21 cellular contexts compared by ENCODE assay signal in the genomic region with DNA sequence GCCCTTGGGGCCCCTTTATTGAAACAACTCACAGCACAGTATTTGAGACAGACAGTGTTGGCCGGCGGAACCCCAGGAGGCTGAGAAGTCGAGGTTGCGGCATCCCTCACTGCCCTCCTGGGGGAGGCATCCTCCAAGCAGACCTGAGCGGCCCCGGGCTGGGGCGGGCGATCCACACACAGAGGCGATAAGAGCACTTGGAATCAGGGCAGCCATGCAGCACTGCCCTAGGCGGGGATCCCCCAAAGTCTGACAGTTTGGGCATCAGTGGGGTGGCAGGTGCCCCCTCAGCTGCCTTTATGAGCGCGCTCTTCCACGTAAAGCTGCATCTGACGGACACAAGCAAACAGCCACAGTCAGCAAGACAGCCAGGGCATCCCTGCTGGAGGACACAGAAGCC. TPM values are rescaled to one million over a fixed set of nuclear protein-coding genes. Genes with fewer than 3 reads are reported as not detected.
DNase-seq lines count a peak whose midpoint lies in the region; ATAC-seq, FAIRE-seq and TF ChIP-seq lines count a peak whose summit lies in the region.
"Had no signal": no experiment of that assay in that cellular context is flagged by ENCODE, and none has a peak within 500 bp of the region (broad histone marks: within the 10 kb centered on the region; RNA-seq: fewer than 3 reads in every experiment).

No MANE protein-coding gene starts in this region.

- in situ Hi-C loops in GM12878 (cut with MboI) = no loop called here

- H2AFZ ChIP-seq in GM23338 = no peak overlapping the region
- H2AFZ ChIP-seq in GM12878 (ENCODE audit: control insufficient read depth, low read depth, low read length) = no peak overlapping the region

- no peak overlapping the region for H3K4me3 Mint-ChIP-seq in GM23338
- H3K4me3 Mint-ChIP-seq: B cell; CD8-positive, alpha-beta T cell had no signal

- H3K36me3 Mint-ChIP-seq in GM23338 (ENCODE audit: low read depth) = peaks cover 93% of the 10 kb centered on the region

- peaks cover 23% of the 10 kb centered on the region for H3K27me3 Mint-ChIP-seq in GM23338 (ENCODE audit: insufficient read depth, low read depth, poor library complexity)
- H3K27me3 Mint-ChIP-seq: B cell had no signal

- POLR2A ChIA-PET in GM12878 (lab: Charles Lee) = no interaction called here

- H3K4me1 Mint-ChIP-seq in GM23338 = peaks cover 19% of the 10 kb centered on the region

- H3K9me3 ChIP-seq in GM12878 (replicated peaks; ENCODE audit: control insufficient read depth, insufficient read depth, low read length) (no peaks in the 10 kb centered on the region), right atrium auricular region (no peaks in the 10 kb centered on the region)
- H3K9me3 ChIP-seq: BLaER1 treated with 17β-estradiol and CSF1 and Interleukin-3, amounts not matched to agents 10 nM and 100 nM had no signal

- RAD21 ChIA-PET in GM12878 (lab: Charles Lee; ENCODE audit: unreplicated experiment) = no interaction called here

- H3K79me2 ChIP-seq in GM23338 (replicated peaks; ENCODE audit: insufficient read depth) = peaks cover 28% of the 10 kb centered on the region
- no peaks in the 10 kb centered on the region for H3K79me2 ChIP-seq in GM12878 (ENCODE audit: control insufficient read depth, insufficient read depth, low read length)

- CTCF ChIA-PET in GM12878 (lab: Yijun Ruan, JAX) = interaction anchor here (0.6 to 1.9 kb wide), 4 partner anchors 9 to 293 kb away, joined by 3 to 6 read pairs (median 4); a partner anchor contains a TSS

- H3K4me2 ChIP-seq in GM23338 (no peak overlapping the region), GM12878 (ENCODE audit: control insufficient read depth, insufficient read depth) (no peak overlapping the region)
- H3K4me2 ChIP-seq: BLaER1 treated with 17β-estradiol and CSF1 and Interleukin-3, amounts not matched to agents 10 nM and 100 nM had no signal

- H3K36me3 ChIP-seq in GM23338 (ENCODE audit: insufficient read depth) = peaks cover 44% of the 10 kb centered on the region
- peaks cover 2 to 12% of the 10 kb centered on the region in 2 experiments; a peak in 3 of 4 replicates for H3K36me3 ChIP-seq in GM12878 (ENCODE audit: control insufficient read depth in 2 of 2, insufficient read depth in 2 of 2, low read length in 1 of 2)
- H3K36me3 ChIP-seq in right atrium auricular region = peaks cover 26% of the 10 kb centered on the region

- no peaks in the 10 kb centered on the region for H3K9me3 Mint-ChIP-seq in GM23338
- H3K9me3 Mint-ChIP-seq: CD8-positive, alpha-beta T cell had no signal

- no peak for ATAC-seq in GM23338
- ATAC-seq in GM12878 = no peak
- ATAC-seq: CD8-positive, alpha-beta T cell had no signal

- H3K27ac ChIP-seq in GM23338 (ENCODE audit: low read depth) (0 out of 2 replicates have a peak overlapping the region, but pooled peaks have one; percentile 32), GM12878 (ENCODE audit: control insufficient read depth, insufficient read depth) (no peak overlapping the region), right atrium auricular region (no peak overlapping the region)
- H3K27ac ChIP-seq: BLaER1 treated with 17β-estradiol and CSF1 and Interleukin-3, amounts not matched to agents 10 nM and 100 nM; HL-60 had no signal

- no peak overlapping the region for H3K9ac ChIP-seq in GM12878 (ENCODE audit: control insufficient read depth, insufficient read depth, low read length)

- no TSS peak for BruUV-seq in GM12878 (replicated peaks; lab: Mats Ljungman, UMichigan)

- H3K4me1 ChIP-seq in GM23338 (ENCODE audit: insufficient read depth) (peaks cover 15% of the 10 kb centered on the region; the same call in 1 of the 2 replicates), GM12878 (ENCODE audit: control insufficient read depth, insufficient read depth, low read length) (peaks cover 4% of the 10 kb centered on the region), right atrium auricular region (no peaks in the 10 kb centered on the region)

- no peak overlapping the region for H3K27ac Mint-ChIP-seq in GM23338
- H3K27ac Mint-ChIP-seq: B cell; CD8-positive, alpha-beta T cell had no signal

- TF ChIP-seq RAD21 in GM12878 (IDR thresholded peaks at IDR 0.05; ENCODE audit: insufficient read depth, low read depth, low read length) = no peak

- TF ChIP-seq CTCF in GM23338 (conservative IDR thresholded peaks at IDR 0.05; ENCODE audit: low read depth in 2 of 2) (peak in 1 of 2 experiments; percentile 19; a peak in 2 of 4 replicates), GM12878 (IDR thresholded peaks at IDR 0.05 in 2 of 3, conservative IDR thresholded peaks at IDR 0.05 in 1 of 3; ENCODE audit: control insufficient read depth in 2 of 3, extremely low read depth in 1 of 3, insufficient read depth in 1 of 3, low read depth in 3 of 3, low read length in 3 of 3) (no peak), right atrium auricular region (IDR thresholded peaks at IDR 0.05) (no peak)

- DNase-seq in GM23338 (ENCODE audit: low spot score) (no peak), GM12878 (ENCODE audit: low read depth, low spot score) (no peak), superior temporal gyrus (ENCODE audit: extremely low spot score) (no peak), right atrium auricular region (ENCODE audit: low spot score) (no peak)
- DNase-seq: CD8-positive, alpha-beta T cell; COR-L47; DMS 273 treated with DMSO at 0.1 percent for 48 hours; DMS53; DND-41; EL; HCEC 1CT; IMR-90; KBM-7 had no signal

- SMC1A ChIA-PET in GM12878 (lab: Charles Lee; ENCODE audit: uncharacterized antibody, unreplicated experiment) = no interaction called here

- TF ChIP-seq EP300 in GM12878 (IDR thresholded peaks at IDR 0.05; ENCODE audit: borderline replicate concordance in 1 of 2, control insufficient read depth in 1 of 2, low read depth in 2 of 2, low read length in 2 of 2) = no peak

- peaks cover 30% of the 10 kb centered on the region for H4K20me1 ChIP-seq in GM23338 (replicated peaks; ENCODE audit: insufficient read depth)
- no peaks in the 10 kb centered on the region for H4K20me1 ChIP-seq in GM12878 (ENCODE audit: control insufficient read depth, insufficient read depth)

- FAIRE-seq in GM12878 (lab: Jason Lieb, UNC) = no peak
- FAIRE-seq: GM12891, GM19239 had no signal

- peak; percentile 13; the same call in 1 of the 2 replicates for TF ChIP-seq POLR2A in GM12878 (IDR thresholded peaks at IDR 0.05; ENCODE audit: low read depth, low read length)

- H3F3A ChIP-seq in GM23338 (replicated peaks; ENCODE audit: low read depth) = peaks cover 31% of the 10 kb centered on the region

- H3K9me2 ChIP-seq in GM23338 (ENCODE audit: insufficient read depth) = no peaks in the 10 kb centered on the region

- intact Hi-C loops in GM12878 (cut with micrococcal nuclease; ENCODE audit: unreplicated experiment) = no loop called here

- H3K27me3 ChIP-seq in GM23338 (ENCODE audit: insufficient read depth) (no peaks in the 10 kb centered on the region), GM12878 (replicated peaks in 1 of 2; ENCODE audit: control insufficient read depth in 2 of 2, insufficient read depth in 2 of 2, low read length in 1 of 2) (no peaks in the 10 kb centered on the region), right atrium auricular region (no peaks in the 10 kb centered on the region)
- H3K27me3 ChIP-seq: BLaER1 treated with 17β-estradiol and CSF1 and Interleukin-3, amounts not matched to agents 10 nM and 100 nM had no signal

- WGBS in GM12878 (ENCODE audit: insufficient coverage, insufficient replicate concordance, low lambda C conversion rate, missing lambda C conversion rate) = 89% methylated on average over 14 of the region's 14 CpGs

- H3K4me3 ChIP-seq in GM23338 (no peak overlapping the region), GM12878 (no peak overlapping the region), right atrium auricular region (no peak overlapping the region)
- H3K4me3 ChIP-seq: BLaER1 treated with 17β-estradiol and CSF1 and Interleukin-3, amounts not matched to agents 10 nM and 100 nM had no signal

RNA-seq across cellular contexts. Expression of a gene that starts 6.5 kb away (rescaled TPM):
- total RNA-seq in GM23338 (2014; rRNA removed; shearing (Covaris generic)) = 474 and 552 TPM in 2 replicates
- polyA plus RNA-seq in GM23338 (2016; fragmentation: Nextera tagmentation; extraction: Ambion mirVana) = 478 and 498 TPM in 2 replicates
- 28.5 and 28.7 TPM in 2 replicates for total RNA-seq in GM12878 (2013; cell fraction: nucleolus; rRNA removed)
- total RNA-seq in GM12878 (2014; rRNA removed) = 88.3 and 95.0 TPM in 2 replicates
- 32.8 and 37.2 TPM in 2 replicates for total RNA-seq in GM12878 (2014; rRNA removed; fragmentation: Illumina TruSeq; extraction: Trizol)
- 58.0 and 59.1 TPM in 2 replicates for total RNA-seq in GM12878 (2021)
- 25.5 TPM for polyA plus RNA-seq in GM12878 (2011; ENCODE audit: low read depth)
- polyA plus RNA-seq in GM12878 (2011; rRNA removed) = 33.2 and 48.3 TPM in 2 replicates
- polyA plus RNA-seq in GM12878 (2011; cell fraction: cytosol; rRNA removed) = 91.7 and 111 TPM in 2 replicates
- polyA plus RNA-seq in GM12878 (2011; cell fraction: nucleus; rRNA removed) = 79.7 and 86.5 TPM in 2 replicates
- 46.9 and 51.3 TPM in 2 replicates for polyA plus RNA-seq in GM12878 (2012)
- 21.5 and 42.6 TPM in 2 replicates for polyA plus RNA-seq in GM12878 (2014; fragmentation: Illumina TruSeq; extraction: Trizol)
- 1 to 10 TPM; 3.5 to 8.0 TPM for polyA plus RNA-seq in GM12878 (2014; fragmentation: Nextera tagmentation; extraction: Ambion mirVana)
- polyA plus RNA-seq in GM12878 (2014; rRNA removed) = 80.5 and 85.1 TPM in 2 replicates
- 10 to 100 TPM; 75.4 to 86.5 TPM for polyA plus RNA-seq in GM12878 (2016; fragmentation: Nextera tagmentation; extraction: Ambion mirVana)
- polyA minus RNA-seq in GM12878 (2011; rRNA and poly(A)+ RNA removed) = 35.5 and 55.6 TPM in 2 replicates
- 14.3 and 15.2 TPM in 2 replicates for polyA minus RNA-seq in GM12878 (2011; cell fraction: cytosol; rRNA and poly(A)+ RNA removed)
- 20.7 and 30.7 TPM in 2 replicates for polyA minus RNA-seq in GM12878 (2011; cell fraction: nucleus; rRNA and poly(A)+ RNA removed)
- 10 to 100 TPM; 18.7 to 31.1 TPM for total RNA-seq in right atrium auricular region

RNA-seq across cellular contexts. Expression of a gene that starts 10.5 kb away (rescaled TPM):
- 0.58 and 0.90 TPM in 2 replicates for total RNA-seq in GM23338 (2014; rRNA removed; shearing (Covaris generic))
- polyA plus RNA-seq in GM23338 (2016; fragmentation: Nextera tagmentation; extraction: Ambion mirVana) (0.40 and 0.89 TPM in 2 replicates), GM12878 (2011; rRNA removed) (9.2 and 17.0 TPM in 2 replicates), GM12878 (2014; fragmentation: Illumina TruSeq; extraction: Trizol) (10.5 and 18.4 TPM in 2 replicates), GM12878 (2014; fragmentation: Nextera tagmentation; extraction: Ambion mirVana) (1 to 10 TPM; 6.0 to 9.3 TPM), GM12878 (2014; rRNA removed) (38.2 and 42.1 TPM in 2 replicates), GM12878 (2016; fragmentation: Nextera tagmentation; extraction: Ambion mirVana) (10 to 100 TPM; 26.7 to 32.4 TPM)
- total RNA-seq in GM12878 (2013; cell fraction: nucleolus; rRNA removed) = 2.1 and 2.8 TPM in 2 replicates
- total RNA-seq in GM12878 (2014; rRNA removed) (37.1 TPM in 2 replicates), GM12878 (2014; rRNA removed; fragmentation: Illumina TruSeq; extraction: Trizol) (15.7 and 16.8 TPM in 2 replicates), GM12878 (2021) (15.9 and 17.8 TPM in 2 replicates), right atrium auricular region (10 to 100 TPM in 1 of 2 donors, 1 to 10 TPM in 1; 8.0 to 10.8 TPM)
- polyA plus RNA-seq in GM12878 (2011; ENCODE audit: low read depth) = 6.0 TPM
- polyA plus RNA-seq in GM12878 (2011; cell fraction: cytosol; rRNA removed) = 22.8 and 30.1 TPM in 2 replicates
- polyA plus RNA-seq in GM12878 (2011; cell fraction: nucleus; rRNA removed) = 7.0 and 8.4 TPM in 2 replicates
- 10.7 and 13.9 TPM in 2 replicates for polyA plus RNA-seq in GM12878 (2012)
- 8.3 and 19.1 TPM in 2 replicates for polyA minus RNA-seq in GM12878 (2011; rRNA and poly(A)+ RNA removed)
- polyA minus RNA-seq in GM12878 (2011; cell fraction: cytosol; rRNA and poly(A)+ RNA removed) = 5.1 TPM in 2 replicates
- 1.1 and 3.2 TPM in 2 replicates for polyA minus RNA-seq in GM12878 (2011; cell fraction: nucleus; rRNA and poly(A)+ RNA removed)
- total RNA-seq: A172, G401 had no signal

RNA-seq across cellular contexts. Expression of a gene that starts 17.0 kb away (rescaled TPM):
- 22.6 and 23.0 TPM in 2 replicates for total RNA-seq in GM23338 (2014; rRNA removed; shearing (Covaris generic))
- polyA plus RNA-seq in GM23338 (2016; fragmentation: Nextera tagmentation; extraction: Ambion mirVana) (7.4 and 7.6 TPM in 2 replicates), GM12878 (2011; rRNA removed) (0.01 TPM in 2 replicates), GM12878 (2014; fragmentation: Illumina TruSeq; extraction: Trizol) (not detected in 2 replicates), GM12878 (2014; fragmentation: Nextera tagmentation; extraction: Ambion mirVana) (under 1 TPM in 1 of 2 experiments, not detected in 1; 0.02 TPM), GM12878 (2014; rRNA removed) (0.01 TPM in 2 replicates), GM12878 (2016; fragmentation: Nextera tagmentation; extraction: Ambion mirVana) (under 1 TPM; 0.03 to 0.04 TPM)
- total RNA-seq in GM12878 (2013; cell fraction: nucleolus; rRNA removed) = not detected in 2 replicates
- total RNA-seq in GM12878 (2014; rRNA removed) (not detected in 2 replicates), GM12878 (2014; rRNA removed; fragmentation: Illumina TruSeq; extraction: Trizol) (0.04 and 0.05 TPM in 2 replicates), GM12878 (2021) (0.05 TPM in 1 of 2 replicates, not detected in the other), right atrium auricular region (not detected)
- polyA plus RNA-seq in GM12878 (2011; ENCODE audit: low read depth) = not detected
- polyA plus RNA-seq in GM12878 (2011; cell fraction: cytosol; rRNA removed) = 0.01 and 0.02 TPM in 2 replicates
- 0.04 TPM in 1 of 2 replicates, not detected in the other for polyA plus RNA-seq in GM12878 (2011; cell fraction: nucleus; rRNA removed)
- 0.05 and 0.06 TPM in 2 replicates for polyA plus RNA-seq in GM12878 (2012)
- not detected in 2 replicates for polyA minus RNA-seq in GM12878 (2011; rRNA and poly(A)+ RNA removed)
- not detected in 2 replicates for polyA minus RNA-seq in GM12878 (2011; cell fraction: cytosol; rRNA and poly(A)+ RNA removed)
- polyA minus RNA-seq in GM12878 (2011; cell fraction: nucleus; rRNA and poly(A)+ RNA removed) = not detected in 2 replicates
- total RNA-seq: H4 had no signal

RNA-seq across cellular contexts. Expression of a gene that starts 19.8 kb away (rescaled TPM):
- 28.9 and 30.8 TPM in 2 replicates for total RNA-seq in GM23338 (2014; rRNA removed; shearing (Covaris generic))
- polyA plus RNA-seq in GM23338 (2016; fragmentation: Nextera tagmentation; extraction: Ambion mirVana) (22.0 and 22.3 TPM in 2 replicates), GM12878 (2011; rRNA removed) (4.1 and 6.3 TPM in 2 replicates), GM12878 (2014; fragmentation: Illumina TruSeq; extraction: Trizol) (1.1 and 4.0 TPM in 2 replicates), GM12878 (2014; fragmentation: Nextera tagmentation; extraction: Ambion mirVana) (1 to 10 TPM in 1 of 2 experiments, under 1 TPM in 1; 0.77 to 1.5 TPM), GM12878 (2014; rRNA removed) (17.5 and 22.4 TPM in 2 replicates), GM12878 (2016; fragmentation: Nextera tagmentation; extraction: Ambion mirVana) (10 to 100 TPM; 11.7 to 12.9 TPM)
- 28.0 and 33.3 TPM in 2 replicates for total RNA-seq in GM12878 (2013; cell fraction: nucleolus; rRNA removed)
- total RNA-seq in GM12878 (2014; rRNA removed) (9.4 and 10.0 TPM in 2 replicates), GM12878 (2014; rRNA removed; fragmentation: Illumina TruSeq; extraction: Trizol) (4.2 and 4.8 TPM in 2 replicates), GM12878 (2021) (12.9 and 13.2 TPM in 2 replicates), right atrium auricular region (10 to 100 TPM; 15.5 to 20.5 TPM)
- polyA plus RNA-seq in GM12878 (2011; ENCODE audit: low read depth) = 5.1 TPM
- 10.1 and 14.8 TPM in 2 replicates for polyA plus RNA-seq in GM12878 (2011; cell fraction: cytosol; rRNA removed)
- 56.2 and 62.8 TPM in 2 replicates for polyA plus RNA-seq in GM12878 (2011; cell fraction: nucleus; rRNA removed)
- polyA plus RNA-seq in GM12878 (2012) = 18.5 and 22.0 TPM in 2 replicates
- 5.9 and 11.3 TPM in 2 replicates for polyA minus RNA-seq in GM12878 (2011; rRNA and poly(A)+ RNA removed)
- 2.4 and 5.2 TPM in 2 replicates for polyA minus RNA-seq in GM12878 (2011; cell fraction: cytosol; rRNA and poly(A)+ RNA removed)
- 21.2 and 22.9 TPM in 2 replicates for polyA minus RNA-seq in GM12878 (2011; cell fraction: nucleus; rRNA and poly(A)+ RNA removed)

RNA-seq across cellular contexts. Expression of a gene that starts 20.3 kb away (rescaled TPM):
- total RNA-seq in GM23338 (2014; rRNA removed; shearing (Covaris generic)) = 44.4 and 45.4 TPM in 2 replicates
- polyA plus RNA-seq in GM23338 (2016; fragmentation: Nextera tagmentation; extraction: Ambion mirVana) (84.6 and 86.7 TPM in 2 replicates), GM12878 (2011; rRNA removed) (0.15 and 0.17 TPM in 2 replicates), GM12878 (2014; fragmentation: Illumina TruSeq; extraction: Trizol) (0.10 TPM in 1 of 2 replicates, not detected in the other), GM12878 (2014; fragmentation: Nextera tagmentation; extraction: Ambion mirVana) (under 1 TPM in 1 of 2 experiments, not detected in 1; 0.07 TPM), GM12878 (2014; rRNA removed) (0.22 and 0.56 TPM in 2 replicates), GM12878 (2016; fragmentation: Nextera tagmentation; extraction: Ambion mirVana) (under 1 TPM in 1 of 2 experiments, not detected in 1; 0.24 TPM)
- total RNA-seq in GM12878 (2013; cell fraction: nucleolus; rRNA removed) = not detected in 2 replicates
- total RNA-seq in GM12878 (2014; rRNA removed) (0.06 and 0.11 TPM in 2 replicates), GM12878 (2014; rRNA removed; fragmentation: Illumina TruSeq; extraction: Trizol) (not detected in 2 replicates), GM12878 (2021) (0.32 and 0.41 TPM in 2 replicates), right atrium auricular region (10 to 100 TPM in 1 of 2 donors, 1 to 10 TPM in 1; 2.5 to 16.7 TPM)
- polyA plus RNA-seq in GM12878 (2011; ENCODE audit: low read depth) = 0.29 TPM
- 0.15 and 0.22 TPM in 2 replicates for polyA plus RNA-seq in GM12878 (2011; cell fraction: cytosol; rRNA removed)
- 0.30 and 0.38 TPM in 2 replicates for polyA plus RNA-seq in GM12878 (2011; cell fraction: nucleus; rRNA removed)
- polyA plus RNA-seq in GM12878 (2012) = 0.49 and 0.93 TPM in 2 replicates
- polyA minus RNA-seq in GM12878 (2011; rRNA and poly(A)+ RNA removed) = 0.15 and 0.57 TPM in 2 replicates
- not detected in 2 replicates for polyA minus RNA-seq in GM12878 (2011; cell fraction: cytosol; rRNA and poly(A)+ RNA removed)
- not detected in 2 replicates for polyA minus RNA-seq in GM12878 (2011; cell fraction: nucleus; rRNA and poly(A)+ RNA removed)

Comparison
In these comparisons a context has a peak if more than half of its experiments do, and no peak if none do; other contexts are left out.
1. RNA of a gene that starts 17.0 kb away (total RNA-seq): 22.6 to 23.0 TPM in GM23338; 0.04 to 0.05 TPM in GM12878 and not detected in right atrium auricular region; every median in the first group is over 10 times any median in the second.